ENCODE assay signal across 19 cellular contexts in genomic region chr14:57402173-57402852, GRCh38. TPM values are rescaled to one million over a fixed set of nuclear protein-coding genes. Genes with fewer than 3 reads are reported as not detected.
DNase-seq lines count a peak whose midpoint lies in the region; TF ChIP-seq lines count a peak whose summit lies in the region.
"Had no signal": no experiment of that assay in that cellular context is flagged by ENCODE, and none has a peak within 500 bp of the region (broad histone marks: within the 10 kb centered on the region; RNA-seq: fewer than 3 reads in every experiment).

No MANE protein-coding gene starts in this region.

- peaks cover 20 to 57% of the 10 kb centered on the region in 2 donors for H3K36me3 Mint-ChIP-seq in CD4-positive, alpha-beta memory T cell
- H3K36me3 Mint-ChIP-seq in chondrocyte (ENCODE audit: low read depth), result peaks cover 11% of the 10 kb centered on the region
- peaks cover 17% of the 10 kb centered on the region for H3K36me3 Mint-ChIP-seq in neural progenitor cell

- no peaks in the 10 kb centered on the region for H3F3A ChIP-seq in neural progenitor cell (ENCODE audit: low read depth)

- H2AFZ ChIP-seq in neural progenitor cell (replicated peaks), result no peak overlapping the region

- H3K4me1 ChIP-seq in CD4-positive, alpha-beta memory T cell (ENCODE audit: insufficient read depth, low read length), result peaks cover 23% of the 10 kb centered on the region
- H3K4me1 ChIP-seq in HEK293 (ENCODE audit: control insufficient read depth, insufficient read depth, low read length) (peaks cover 8% of the 10 kb centered on the region; the same call in 1 of the 2 replicates), neural progenitor cell (no peaks in the 10 kb centered on the region)

- no peaks in the 10 kb centered on the region for H3K27me3 ChIP-seq in CD4-positive, alpha-beta memory T cell (ENCODE audit: insufficient read depth, low read length)
- no peaks in the 10 kb centered on the region for H3K27me3 ChIP-seq in neural progenitor cell
- H3K27me3 ChIP-seq: dorsolateral prefrontal cortex, esophagus squamous epithelium had no signal

- H3K27ac Mint-ChIP-seq in CD4-positive, alpha-beta memory T cell, result peak overlapping the region in 5 of 7 donors; percentile 50 to 76 (median 63)
- H3K27ac Mint-ChIP-seq in chondrocyte (ENCODE audit: unreplicated experiment), result peak overlapping the region; percentile 17
- no peak overlapping the region for H3K27ac Mint-ChIP-seq in neural progenitor cell
- H3K27ac Mint-ChIP-seq: activated naive CD8-positive, alpha-beta T cell treated with anti-CD3 and anti-CD28 coated beads, Interleukin-2, amount 10 ng/mL, durations not matched to agents 7 days and 5 days had no signal

- H3K79me2 ChIP-seq in neural progenitor cell (ENCODE audit: low read depth), result peaks cover 82% of the 10 kb centered on the region

- H3K4me3 ChIP-seq in CD4-positive, alpha-beta memory T cell (ENCODE audit: low read length in 2 of 2), result no peak overlapping the region
- no peak overlapping the region for H3K4me3 ChIP-seq in HEK293 (ENCODE audit: low read depth, low read length)
- no peak overlapping the region for H3K4me3 ChIP-seq in neural progenitor cell
- H3K4me3 ChIP-seq: esophagus squamous epithelium, lung, thoracic aorta had no signal

- H3K4me3 Mint-ChIP-seq in CD4-positive, alpha-beta memory T cell, result peak overlapping the region; percentile 74 to 84 (median 81)
- H3K4me3 Mint-ChIP-seq in chondrocyte (ENCODE audit: unreplicated experiment) (no peak overlapping the region), neural progenitor cell (no peak overlapping the region)
- H3K4me3 Mint-ChIP-seq: activated naive CD8-positive, alpha-beta T cell treated with anti-CD3 and anti-CD28 coated beads, Interleukin-2, amount 10 ng/mL, durations not matched to agents 7 days and 5 days; naive B cell had no signal

- H3K9me3 ChIP-seq in CD4-positive, alpha-beta memory T cell (ENCODE audit: control insufficient read depth in 1 of 2, low read length in 2 of 2), result no peaks in the 10 kb centered on the region
- H3K9me3 ChIP-seq in HEK293 (ENCODE audit: control insufficient read depth, insufficient read depth, low read depth, low read length) (no peaks in the 10 kb centered on the region), neural progenitor cell (ENCODE audit: low read depth) (no peaks in the 10 kb centered on the region)
- H3K9me3 ChIP-seq: esophagus squamous epithelium, thoracic aorta had no signal

- H3K4me2 ChIP-seq in neural progenitor cell, result no peak overlapping the region

- TF ChIP-seq CTCF in HEK293 (tag by site-specific recombination; IDR thresholded peaks at IDR 0.05) (no peak), chondrocyte (IDR thresholded peaks at IDR 0.05) (no peak), neural progenitor cell (IDR thresholded peaks at IDR 0.05) (no peak)

- no peak overlapping the region for H3K9ac ChIP-seq in neural progenitor cell

- H3K27ac ChIP-seq in CD4-positive, alpha-beta memory T cell (ENCODE audit: low read depth, low read length), result no peak overlapping the region
- H3K27ac ChIP-seq in HEK293 (ENCODE audit: extremely low read depth, low read depth, low read length), result no peak overlapping the region
- peak overlapping the region; percentile 43 for H3K27ac ChIP-seq in neural progenitor cell
- H3K27ac ChIP-seq: esophagus squamous epithelium, thoracic aorta had no signal

- intact Hi-C loops in CD4-positive, alpha-beta memory T cell (cut with micrococcal nuclease), result no loop called here

- CTCF ChIA-PET in CD4-positive, alpha-beta memory T cell (lab: Charles Lee; ENCODE audit: partially characterized antibody), result no interaction called here
- CTCF ChIA-PET in HEK293 (lab: Yijun Ruan, JAX), result no interaction called here

- POLR2A ChIA-PET in CD4-positive, alpha-beta memory T cell (lab: Charles Lee; ENCODE audit: partially characterized antibody), result interaction anchor here (1.3 kb wide), 1 partner anchor 13 kb away, joined by 7 read pairs; no protein-coding TSS in a partner anchor
- POLR2A ChIA-PET in HEK293 (lab: Yijun Ruan, JAX), result interaction anchor here (0.7 kb wide), 1 partner anchor 12 kb away, joined by 3 read pairs; the partner anchor contains the start of gene NAA30

- H3K27me3 Mint-ChIP-seq in CD4-positive, alpha-beta memory T cell, result no peaks in the 10 kb centered on the region
- H3K27me3 Mint-ChIP-seq in chondrocyte (ENCODE audit: low read depth), result no peaks in the 10 kb centered on the region
- no peaks in the 10 kb centered on the region for H3K27me3 Mint-ChIP-seq in neural progenitor cell (ENCODE audit: insufficient read depth, low read depth)
- H3K27me3 Mint-ChIP-seq: activated naive CD8-positive, alpha-beta T cell treated with anti-CD3 and anti-CD28 coated beads, Interleukin-2, amount 10 ng/mL, durations not matched to agents 7 days and 5 days; naive B cell had no signal

- DNase-seq in CD4-positive, alpha-beta memory T cell, result no peak
- no peak for DNase-seq in chondrocyte (ENCODE audit: low spot score)
- no peak for DNase-seq in neural progenitor cell (ENCODE audit: low spot score)
- no peak for DNase-seq in stimulated activated naive CD4-positive, alpha-beta T cell (lab: John Stamatoyannopoulos, UW)
- DNase-seq in DMS53 (lab: John Stamatoyannopoulos, UW), result no peak
- DNase-seq in OCI-M1 (lab: John Stamatoyannopoulos, UW), result no peak
- DNase-seq: activated CD8-positive, alpha-beta memory T cell treated with anti-CD3 and anti-CD28 coated beads, Interleukin-2, amount 50 U/mL, for 48 hours; activated naive CD8-positive, alpha-beta T cell treated with anti-CD3 and anti-CD28 coated beads, Interleukin-2, amount 10 ng/mL, durations not matched to agents 7 days and 5 days; DMS 273 treated with DMSO at 0.1 percent for 48 hours; dorsolateral prefrontal cortex; esophagus squamous epithelium; head of caudate nucleus; naive B cell; NCI-H1417 treated with DMSO at 0.1 percent for 48 hours; NCI-H748 treated with DMSO at 0.1 percent for 48 hours; SHP77 treated with DMSO at 0.1 percent for 48 hours had no signal

- H4K20me1 ChIP-seq in neural progenitor cell (ENCODE audit: low read depth), result peaks cover 25% of the 10 kb centered on the region

- no peaks in the 10 kb centered on the region for H3K9me3 Mint-ChIP-seq in CD4-positive, alpha-beta memory T cell
- no peaks in the 10 kb centered on the region for H3K9me3 Mint-ChIP-seq in chondrocyte (ENCODE audit: low read depth)
- no peaks in the 10 kb centered on the region for H3K9me3 Mint-ChIP-seq in neural progenitor cell
- H3K9me3 Mint-ChIP-seq: activated naive CD8-positive, alpha-beta T cell treated with anti-CD3 and anti-CD28 coated beads, Interleukin-2, amount 10 ng/mL, durations not matched to agents 7 days and 5 days; naive B cell had no signal

- peaks cover 31 to 52% (median 41%) of the 10 kb centered on the region in 4 donors for H3K4me1 Mint-ChIP-seq in CD4-positive, alpha-beta memory T cell
- H3K4me1 Mint-ChIP-seq in chondrocyte (ENCODE audit: low read depth), result peaks cover 11% of the 10 kb centered on the region
- H3K4me1 Mint-ChIP-seq in neural progenitor cell, result peaks cover 3% of the 10 kb centered on the region

- H3K36me3 ChIP-seq in CD4-positive, alpha-beta memory T cell (ENCODE audit: insufficient read depth, low read length), result no peaks in the 10 kb centered on the region
- peaks cover 41 to 43% of the 10 kb centered on the region in 2 experiments for H3K36me3 ChIP-seq in HEK293 (ENCODE audit: control insufficient read depth in 2 of 2, insufficient read depth in 1 of 2, low read length in 2 of 2)
- peaks cover 14% of the 10 kb centered on the region for H3K36me3 ChIP-seq in neural progenitor cell

TF ChIP-seq in HEK293, 187 proteins besides CTCF, POLR2A, EP300 and RAD21:
- no peak for TF ChIP-seq ZNF791 (tag by site-specific recombination; IDR thresholded peaks at IDR 0.05)
- TF ChIP-seq PRDM1 (tag by site-specific recombination; IDR thresholded peaks at IDR 0.05), result peak; percentile 18; the same call in 1 of the 2 replicates
- TF ChIP-seq ZNF26 (tag by site-specific recombination; IDR thresholded peaks at IDR 0.05), result no peak
- TF ChIP-seq BCL11A (tag by site-specific recombination; IDR thresholded peaks at IDR 0.05; ENCODE audit: low read depth), result no peak

RNA-seq across cellular contexts. Expression of gene NAA30, which starts 11.9 kb away (rescaled TPM):
- 10 to 100 TPM; 18.6 to 21.8 TPM for total RNA-seq in CD4-positive, alpha-beta memory T cell
- polyA plus RNA-seq in CD4-positive, alpha-beta memory T cell, result 10 to 100 TPM in 1 of 2 donors, 1 to 10 TPM in 1; 10.0 to 13.6 TPM
- 16.9 to 20.8 TPM (median 17.2 TPM) in 3 replicates for total RNA-seq in chondrocyte
- total RNA-seq in neural progenitor cell (ENCODE audit: low replicate concordance), result 29.2 and 53.8 TPM in 2 replicates

Comparison
In these comparisons a context has a peak if more than half of its experiments do, and no peak if none do; other contexts are left out.
1. H3K4me3 Mint-ChIP-seq: peak in CD4-positive, alpha-beta memory T cell (8 of 8); none in chondrocyte (single experiment) and neural progenitor cell (single experiment).